In genomic region chr12:124829708-124830304, GRCh38 we compare ENCODE assay signal across 1 cellular context.
TF ChIP-seq lines count a peak whose summit lies in the region.

No MANE protein-coding gene starts in this region.

TF ChIP-seq in liver, 16 proteins besides CTCF, POLR2A, EP300 and RAD21 (continued from another document):
- TF ChIP-seq MAX (IDR thresholded peaks at IDR 0.05) (no peak), SP1 (IDR thresholded peaks at IDR 0.05) (no peak), EGR1 (IDR thresholded peaks at IDR 0.05; ENCODE audit: low read depth in 2 of 2) (no peak)
